ENCODE assay signal across 8 cellular contexts in genomic region chr11:86069408-86070086, GRCh38. TPM values are rescaled to one million over a fixed set of nuclear protein-coding genes. Genes with fewer than 3 reads are reported as not detected.
DNase-seq lines count a peak whose midpoint lies in the region; ATAC-seq and TF ChIP-seq lines count a peak whose summit lies in the region.

No MANE protein-coding gene starts in this region.

- H4K8ac ChIP-seq in neuronal stem cell (ENCODE audit: low read depth, low read length) = no peak overlapping the region

- no peaks in the 10 kb centered on the region for H3K36me3 ChIP-seq in gastroesophageal sphincter
- H3K36me3 ChIP-seq in neuronal stem cell (replicated peaks in 1 of 2; ENCODE audit: control insufficient read depth in 2 of 2, insufficient read depth in 2 of 2, low read length in 2 of 2) = no peaks in the 10 kb centered on the region

- H3K27me3 Mint-ChIP-seq in activated CD4-positive, alpha-beta memory T cell treated with anti-CD3 and anti-CD28 coated beads for 36 hours = no peaks in the 10 kb centered on the region

- H3K27me3 ChIP-seq in gastroesophageal sphincter (no peaks in the 10 kb centered on the region), neuronal stem cell (ENCODE audit: control insufficient read depth in 3 of 3, insufficient read depth in 3 of 3, low read depth in 1 of 3, low read length in 3 of 3) (no peaks in the 10 kb centered on the region)

- H3K4me1 ChIP-seq in gastroesophageal sphincter = peaks cover 10 to 32% (median 14%) of the 10 kb centered on the region in 3 donors
- H3K4me1 ChIP-seq in neuronal stem cell (ENCODE audit: control insufficient read depth in 2 of 2, insufficient read depth in 1 of 2, low read depth in 1 of 2, low read length in 2 of 2) = peaks cover 4 to 6% of the 10 kb centered on the region in 2 donors

- H2BK120ac ChIP-seq in neuronal stem cell (ENCODE audit: low read depth, low read length) = no peak overlapping the region

- intact Hi-C loops in activated CD4-positive, alpha-beta memory T cell treated with anti-CD3 and anti-CD28 coated beads for 36 hours (cut with micrococcal nuclease) = loop anchor here (1.0 to 5.0 kb wide), 7 partner anchors 48 to 405 kb away; no protein-coding TSS in a partner anchor

- H3K9ac ChIP-seq in neuronal stem cell (ENCODE audit: low read depth, low read length, poor library complexity) = no peak overlapping the region

- 0 to 7% methylated on average over 5 to 10 of the region's 14 CpGs for WGBS in gastroesophageal sphincter (ENCODE audit: low coverage in 1 of 2), 2 donors
- no CpG with 5 or more reads among the region's 14 CpGs for WGBS in neuronal stem cell (ENCODE audit: extremely low coverage in 2 of 2, insufficient read length in 2 of 2, insufficient replicate concordance in 1 of 2), 2 donors

- H2BK5ac ChIP-seq in neuronal stem cell (ENCODE audit: low read length) = no peak overlapping the region

- H4K91ac ChIP-seq in neuronal stem cell (ENCODE audit: low read depth, low read length, poor library complexity) = no peak overlapping the region

- H3K79me1 ChIP-seq in neuronal stem cell (ENCODE audit: low read depth, low read length) = peaks cover 1% of the 10 kb centered on the region

- no peaks in the 10 kb centered on the region for H3K9me3 ChIP-seq in gastroesophageal sphincter
- H3K9me3 ChIP-seq in neuronal stem cell (replicated peaks in 1 of 2; ENCODE audit: control insufficient read depth in 2 of 2, insufficient read depth in 1 of 2, low read depth in 1 of 2, low read length in 2 of 2) = no peaks in the 10 kb centered on the region

- CTCF ChIA-PET in activated CD4-positive, alpha-beta memory T cell treated with anti-CD3 and anti-CD28 coated beads for 36 hours (lab: Charles Lee) = interaction anchor here (0.5 to 6.1 kb wide), 6 partner anchors 27 to 214 kb away, joined by 3 to 58 read pairs (median 3); partner anchors contain the start of gene CCDC83

- H3K27ac ChIP-seq in gastroesophageal sphincter = peak overlapping the region; percentile 96 to 99 (median 98)
- peak overlapping the region; percentile 81 for H3K27ac ChIP-seq in neuronal stem cell (replicated peaks; ENCODE audit: low read length)

- no peak overlapping the region for H2BK12ac ChIP-seq in neuronal stem cell (ENCODE audit: low read length)

- ATAC-seq in GM21786 (IDR thresholded peaks at IDR 0.05; ENCODE audit: unreplicated experiment) (peak; percentile 51), gastroesophageal sphincter (peak; percentile 72)

- H3K9me3 Mint-ChIP-seq in activated CD4-positive, alpha-beta memory T cell treated with anti-CD3 and anti-CD28 coated beads for 36 hours = no peaks in the 10 kb centered on the region

- POLR2A ChIA-PET in activated CD4-positive, alpha-beta memory T cell treated with anti-CD3 and anti-CD28 coated beads for 36 hours (lab: Charles Lee) = interaction anchor here (0.6 to 5.5 kb wide), 13 partner anchors 11 to 219 kb away, joined by 3 to 81 read pairs (median 5); partner anchors contain the start of gene EED

- no peak overlapping the region for H2AK5ac ChIP-seq in neuronal stem cell (ENCODE audit: low read depth, low read length)

- peak overlapping the region; percentile 61 for H3K4me3 Mint-ChIP-seq in activated CD4-positive, alpha-beta memory T cell treated with anti-CD3 and anti-CD28 coated beads for 36 hours

- H2BK15ac ChIP-seq in neuronal stem cell (ENCODE audit: low read length) = peak overlapping the region; percentile 10

- H3K4me2 ChIP-seq in neuronal stem cell (ENCODE audit: insufficient read depth, low read length, poor library complexity, severe bottlenecking) = peak overlapping the region; percentile 43

- peak overlapping the region; percentile 84 for H2AFZ ChIP-seq in neuronal stem cell (ENCODE audit: low read length)

- peaks cover 25% of the 10 kb centered on the region for H3K36me3 Mint-ChIP-seq in activated CD4-positive, alpha-beta memory T cell treated with anti-CD3 and anti-CD28 coated beads for 36 hours

- H3K27ac Mint-ChIP-seq in activated CD4-positive, alpha-beta memory T cell treated with anti-CD3 and anti-CD28 coated beads for 36 hours = peak overlapping the region; percentile 88

- DNase-seq in NCI-H1417 treated with DMSO at 0.1 percent for 48 hours (lab: John Stamatoyannopoulos, UW) (peak; percentile 61), NCI-H1417 (lab: John Stamatoyannopoulos, UW) (no peak), LNCaP clone FGC (ENCODE audit: low read depth) (no peak), neuronal stem cell (ENCODE audit: low spot score) (no peak), NCI-H446 treated with DMSO at 0.1 percent for 48 hours (lab: John Stamatoyannopoulos, UW) (no peak)
- DNase-seq in activated CD4-positive, alpha-beta memory T cell treated with anti-CD3 and anti-CD28 coated beads for 36 hours = no peak

- TF ChIP-seq CTCF in LNCaP clone FGC (IDR thresholded peaks at IDR 0.05; ENCODE audit: control insufficient read depth, extremely low read depth, insufficient read depth) = no peak
- peak in 1 of 4 experiments; percentile 5 for TF ChIP-seq CTCF in gastroesophageal sphincter (IDR thresholded peaks at IDR 0.05)

- H3K4me3 ChIP-seq in LNCaP clone FGC (ENCODE audit: low read depth, low read length) (peak overlapping the region; percentile 34), gastroesophageal sphincter (peak overlapping the region; percentile 30 to 85), neuronal stem cell (ENCODE audit: low read length in 2 of 2) (peak overlapping the region; percentile 67 to 85)

- peak overlapping the region; percentile 25 for H3K23ac ChIP-seq in neuronal stem cell (ENCODE audit: low read depth, low read length, poor library complexity)

- TF ChIP-seq POLR2A in gastroesophageal sphincter (IDR thresholded peaks at IDR 0.05) = no peak

- peaks cover 21% of the 10 kb centered on the region for H3K4me1 Mint-ChIP-seq in activated CD4-positive, alpha-beta memory T cell treated with anti-CD3 and anti-CD28 coated beads for 36 hours (ENCODE audit: low read depth)

- TF ChIP-seq EP300 in gastroesophageal sphincter (IDR thresholded peaks at IDR 0.05) = no peak

- H3K18ac ChIP-seq in neuronal stem cell (ENCODE audit: low read length) = peak overlapping the region; percentile 89

- no peak overlapping the region for H3K14ac ChIP-seq in neuronal stem cell (ENCODE audit: low read length)

- no peak overlapping the region for H3K4ac ChIP-seq in neuronal stem cell (ENCODE audit: low read length)

RNA-seq across cellular contexts. Expression of gene PICALM, which starts 0.7 kb away (rescaled TPM):
- 10 to 100 TPM; 75.9 to 90.4 TPM for total RNA-seq in activated CD4-positive, alpha-beta memory T cell treated with anti-CD3 and anti-CD28 coated beads for 36 hours
- 100 to 1,000 TPM; 237 to 286 (median 263) TPM for total RNA-seq in gastroesophageal sphincter
- 73.0 TPM for polyA plus RNA-seq in neuronal stem cell (2013, experiment 1 of 2)
- polyA plus RNA-seq in neuronal stem cell (2013, experiment 2 of 2) = 70.7 TPM
